Comparison of ENCODE assay signal across 11 cellular contexts in the genomic region with DNA sequence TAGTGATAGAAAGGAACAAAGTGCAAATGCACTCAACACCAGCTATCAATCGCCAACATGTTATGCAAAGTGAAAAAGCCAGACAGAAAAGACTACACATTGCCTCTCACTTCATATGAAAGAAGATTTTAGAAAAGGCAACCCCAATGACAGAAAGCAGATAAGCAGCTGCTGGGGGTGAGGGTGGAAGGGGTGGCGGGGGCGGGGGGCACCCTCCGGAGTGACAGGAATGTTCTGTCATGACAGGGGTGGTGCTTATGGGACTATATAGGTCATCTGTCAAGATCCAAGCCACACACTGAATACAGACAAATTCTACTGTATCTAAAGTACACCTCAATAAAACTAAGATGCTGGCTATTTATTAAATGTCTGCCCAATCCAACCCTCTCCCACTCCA. TPM values are rescaled to one million over a fixed set of nuclear protein-coding genes. Genes with fewer than 3 reads are reported as not detected.
DNase-seq lines count a peak whose midpoint lies in the region; ATAC-seq, FAIRE-seq and TF ChIP-seq lines count a peak whose summit lies in the region.
"Had no signal": no experiment of that assay in that cellular context is flagged by ENCODE, and none has a peak within 500 bp of the region (broad histone marks: within the 10 kb centered on the region; RNA-seq: fewer than 3 reads in every experiment).

No MANE protein-coding gene starts in this region.

- H3F3A ChIP-seq in PC-3 (ENCODE audit: low read length, unreplicated experiment): no peaks in the 10 kb centered on the region

- H3K9me2 ChIP-seq in PC-3 (replicated peaks; ENCODE audit: low read length): no peaks in the 10 kb centered on the region

- H3K27ac ChIP-seq in AG04450 (ENCODE audit: low read depth, low read length): peak overlapping the region; percentile 96
- peak overlapping the region; percentile 82 for H3K27ac ChIP-seq in PC-3 (ENCODE audit: low read length)
- H3K27ac ChIP-seq: SJCRH30 had no signal

- H3K4me3 ChIP-seq in AG04450 (ENCODE audit: low read depth, low read length) (peak overlapping the region; percentile 48), PC-3 (ENCODE audit: low read length) (peak overlapping the region; percentile 54; the same call in 1 of the 2 replicates), endocrine pancreas (ENCODE audit: control insufficient read depth, insufficient read depth, low read length) (no peak overlapping the region)
- H3K4me3 ChIP-seq: SJCRH30 had no signal

- H3K36me3 Mint-ChIP-seq in osteocyte (ENCODE audit: unreplicated experiment): peaks cover 42% of the 10 kb centered on the region

- peaks cover 56% of the 10 kb centered on the region for H3K4me1 ChIP-seq in PC-3 (ENCODE audit: insufficient read depth, low read length)
- H3K4me1 ChIP-seq in endocrine pancreas (ENCODE audit: control insufficient read depth, insufficient read depth, low read length): no peaks in the 10 kb centered on the region

- H3K27ac Mint-ChIP-seq in osteocyte (ENCODE audit: unreplicated experiment): peak overlapping the region; percentile 93

- H3K9ac ChIP-seq in PC-3 (ENCODE audit: low read length) (peak overlapping the region; percentile 58), endocrine pancreas (ENCODE audit: control insufficient read depth, insufficient read depth, low read length) (peak overlapping the region; percentile 20)

- H3K27me3 Mint-ChIP-seq in osteocyte (ENCODE audit: unreplicated experiment): no peaks in the 10 kb centered on the region

- no peaks in the 10 kb centered on the region for H3K27me3 ChIP-seq in AG04450 (ENCODE audit: control insufficient read depth, insufficient read depth, low read length)
- no peaks in the 10 kb centered on the region for H3K27me3 ChIP-seq in PC-3 (ENCODE audit: low read length)
- no peaks in the 10 kb centered on the region for H3K27me3 ChIP-seq in endocrine pancreas (ENCODE audit: control insufficient read depth, insufficient read depth, low read length)
- H3K27me3 ChIP-seq: SJCRH30 had no signal

- no peak; the same call in 1 of the 2 replicates for ATAC-seq in PC-3

- H3K4me3 Mint-ChIP-seq in osteocyte (ENCODE audit: unreplicated experiment): peak overlapping the region; percentile 46

- intact Hi-C loops in PC-3 (cut with micrococcal nuclease): no loop called here

- H3K36me3 ChIP-seq in PC-3 (ENCODE audit: low read depth, low read length) (peaks cover 2% of the 10 kb centered on the region; the same call in 1 of the 2 replicates), endocrine pancreas (ENCODE audit: control insufficient read depth, insufficient read depth, low read length) (no peaks in the 10 kb centered on the region)

- H3K79me2 ChIP-seq in PC-3 (ENCODE audit: low read length): peaks cover 96% of the 10 kb centered on the region

- no peak overlapping the region for H2AFZ ChIP-seq in PC-3 (ENCODE audit: low read length)

- H3K4me1 Mint-ChIP-seq in osteocyte (ENCODE audit: unreplicated experiment): peaks cover 98% of the 10 kb centered on the region

- TF ChIP-seq POLR2A in GM12892 (IDR thresholded peaks at IDR 0.05; ENCODE audit: low read depth, low read length): no peak; the same call in 1 of the 2 replicates

- CTCF ChIA-PET in AG04450 (lab: Charles Lee): no interaction called here
- CTCF ChIA-PET in PC-3 (lab: Charles Lee): no interaction called here

- BruUV-seq in PC-3 (replicated peaks; lab: Mats Ljungman, UMichigan): no TSS peak

- peaks cover 13% of the 10 kb centered on the region for H4K20me1 ChIP-seq in PC-3 (ENCODE audit: low read length)

- no peaks in the 10 kb centered on the region; the same call in 1 of the 2 replicates for H3K9me3 ChIP-seq in AG04450 (ENCODE audit: control insufficient read depth, insufficient read depth, low read length)
- no peaks in the 10 kb centered on the region for H3K9me3 ChIP-seq in PC-3 (ENCODE audit: low read length)
- H3K9me3 ChIP-seq in endocrine pancreas (ENCODE audit: control insufficient read depth, low read length): no peaks in the 10 kb centered on the region
- H3K9me3 ChIP-seq: SJCRH30 had no signal

- FAIRE-seq in GM12892 (lab: Jason Lieb, UNC): no peak
- FAIRE-seq: GM19239 had no signal

- POLR2A ChIA-PET in AG04450 (lab: Yijun Ruan, JAX): interaction anchor here (1.3 to 6.6 kb wide), 6 partner anchors 9 to 45 kb away, joined by 4 to 63 read pairs (median 8); partner anchors contain the start of gene WDR1
- POLR2A ChIA-PET in PC-3 (lab: Charles Lee; ENCODE audit: unreplicated experiment): interaction anchor here (1.1 kb wide), 1 partner anchor 11 kb away, joined by 6 read pairs; the partner anchor contains the start of gene WDR1

- DNase-seq in AG04450 (ENCODE audit: low read depth, low spot score): no peak
- DNase-seq in PC-3: no peak
- no peak for DNase-seq in osteocyte (ENCODE audit: extremely low spot score, unreplicated experiment)
- DNase-seq in GM12892 (ENCODE audit: insufficient read length): no peak
- no peak for DNase-seq in NCI-H526 treated with DMSO at 0.1 percent for 48 hours (lab: John Stamatoyannopoulos, UW)
- DNase-seq in AG08396 (ENCODE audit: low spot score): no peak
- no peak for DNase-seq in A172 (ENCODE audit: low spot score)
- DNase-seq: NCI-H146 had no signal

- no peak for TF ChIP-seq CTCF in AG04450 (IDR thresholded peaks at IDR 0.05; ENCODE audit: low read depth, low read length)
- TF ChIP-seq CTCF in PC-3 (conservative IDR thresholded peaks at IDR 0.05; ENCODE audit: low read depth, low read length): no peak
- no peak for TF ChIP-seq CTCF in osteocyte (IDR thresholded peaks at IDR 0.05)

- no peaks in the 10 kb centered on the region for H3K9me3 Mint-ChIP-seq in osteocyte (ENCODE audit: unreplicated experiment)

- H3K4me2 ChIP-seq in PC-3 (ENCODE audit: low read length): peak overlapping the region; percentile 83

RNA-seq across cellular contexts. Expression of gene WDR1, which starts 10.7 kb away (rescaled TPM):
- 722 and 735 TPM in 2 replicates for polyA plus RNA-seq in AG04450 (2011; rRNA removed)
- 648 and 799 TPM in 2 replicates for polyA minus RNA-seq in AG04450 (2011; rRNA and poly(A)+ RNA removed)
- total RNA-seq in PC-3 (2014; rRNA removed) (148 and 150 TPM in 2 replicates), osteocyte (533 and 537 TPM in 2 replicates)
- polyA plus RNA-seq in GM12892 (2012; ENCODE audit: missing spikeins): 137 TPM
- 271 and 296 TPM in 2 replicates for total RNA-seq in A172 (2014; rRNA removed; shearing (Covaris generic))
